In genomic region chr15:74525328-74525727, GRCh38 we compare ENCODE assay signal across 1 cellular context.
TF ChIP-seq lines count a peak whose summit lies in the region.

No MANE protein-coding gene starts in this region.

TF ChIP-seq in IMR-90, 13 proteins besides CTCF, POLR2A, EP300 and RAD21:
- TF ChIP-seq BHLHE40 (IDR thresholded peaks at IDR 0.05; ENCODE audit: low read depth, low read length): no peak
- no peak for TF ChIP-seq MAFK (IDR thresholded peaks at IDR 0.05; ENCODE audit: low read depth, low read length)
- TF ChIP-seq USF2 (IDR thresholded peaks at IDR 0.05; ENCODE audit: low read depth, low read length): no peak
- no peak for TF ChIP-seq CEBPB (IDR thresholded peaks at IDR 0.05; ENCODE audit: low read depth, low read length)
- no peak for TF ChIP-seq SMC3 (IDR thresholded peaks at IDR 0.05; ENCODE audit: low read depth, low read length)
- no peak for TF ChIP-seq MAZ (IDR thresholded peaks at IDR 0.05; ENCODE audit: borderline replicate concordance, low read depth, low read length)
- no peak for TF ChIP-seq ELK1 (IDR thresholded peaks at IDR 0.05; ENCODE audit: borderline replicate concordance, low read depth, low read length)
